9 cellular contexts compared by ENCODE assay signal in genomic region chr2:98465456-98466201, GRCh38. TPM values are rescaled to one million over a fixed set of nuclear protein-coding genes. Genes with fewer than 3 reads are reported as not detected.
DNase-seq lines count a peak whose midpoint lies in the region; ATAC-seq, FAIRE-seq and TF ChIP-seq lines count a peak whose summit lies in the region.
"Had no signal": no experiment of that assay in that cellular context is flagged by ENCODE, and none has a peak within 500 bp of the region (broad histone marks: within the 10 kb centered on the region; RNA-seq: fewer than 3 reads in every experiment).

No MANE protein-coding gene starts in this region.

- DNase-seq in A673 (ENCODE audit: low spot score): peak; percentile 88
- peak; percentile 68 for DNase-seq in RPMI7951 (ENCODE audit: low read depth)
- peak; percentile 50 for DNase-seq in activated gamma-delta T cell (lab: John Stamatoyannopoulos, UW)
- peak; percentile 76 to 80 (median 79) for DNase-seq in immature natural killer cell
- peak; percentile 62 for DNase-seq in stimulated activated CD8-positive, alpha-beta memory T cell treated with anti-CD3 and anti-CD28 coated beads, Interleukin-12 subunit alpha, Interleukin-12 subunit beta, amount 100 ng/mL, for 1 hour (ENCODE audit: low read depth)
- no peak for DNase-seq in GM19239 (ENCODE audit: insufficient read length, low spot score)

- no peak for FAIRE-seq in GM19239 (lab: Jason Lieb, UNC)

- H3K4me3 Mint-ChIP-seq in immature natural killer cell: peak overlapping the region; percentile 84 to 92 (median 87)

- peaks cover 0 to 7% (median 4%) of the 10 kb centered on the region in 3 donors for H3K36me3 Mint-ChIP-seq in immature natural killer cell

- H3K4me1 ChIP-seq in A673 (ENCODE audit: insufficient read depth, low read length, poor library complexity, severe bottlenecking): peaks cover 32% of the 10 kb centered on the region
- H3K4me1 ChIP-seq: breast epithelium had no signal

- BruUV-seq in A673 (replicated peaks; lab: Mats Ljungman, UMichigan): no TSS peak

- ATAC-seq in GM19351 (IDR thresholded peaks at IDR 0.05; ENCODE audit: unreplicated experiment): peak; percentile 24

- H3K36me3 ChIP-seq in A673 (ENCODE audit: insufficient read depth, low read length, poor library complexity, severe bottlenecking) (no peaks in the 10 kb centered on the region), KOPT-K1 (ENCODE audit: insufficient read depth, low read length) (no peaks in the 10 kb centered on the region)
- H3K36me3 ChIP-seq: breast epithelium had no signal

- TF ChIP-seq CTCF in A673 (conservative IDR thresholded peaks at IDR 0.05; ENCODE audit: low read depth, low read length): no peak

- H3K27ac ChIP-seq in A673 (ENCODE audit: low read depth, low read length, poor library complexity, severe bottlenecking): peak overlapping the region; percentile 56
- peak overlapping the region; percentile 97 for H3K27ac ChIP-seq in KOPT-K1 (ENCODE audit: low read depth, low read length, poor library complexity, severe bottlenecking)

- no peaks in the 10 kb centered on the region for H3K9me3 ChIP-seq in A673 (ENCODE audit: low read depth, low read length, poor library complexity, severe bottlenecking)
- H3K9me3 ChIP-seq in KOPT-K1 (ENCODE audit: insufficient read depth, low read length, poor library complexity, severe bottlenecking): no peaks in the 10 kb centered on the region
- H3K9me3 ChIP-seq: breast epithelium had no signal

- no peaks in the 10 kb centered on the region for H3K9me3 Mint-ChIP-seq in immature natural killer cell

- POLR2A ChIA-PET in A673 (lab: Charles Lee; ENCODE audit: low non-redundant PET): no interaction called here

- peaks cover 7 to 25% (median 21%) of the 10 kb centered on the region in 3 donors for H3K27me3 Mint-ChIP-seq in immature natural killer cell (ENCODE audit: low read depth in 3 of 3)

- peak overlapping the region; percentile 93 to 98 (median 96) for H3K27ac Mint-ChIP-seq in immature natural killer cell

- H3K4me3 ChIP-seq in A673 (ENCODE audit: low read depth, low read length, poor library complexity, severe bottlenecking): no peak overlapping the region

- H3K4me1 Mint-ChIP-seq in immature natural killer cell: peaks cover 93 to 96% of the 10 kb centered on the region in 2 donors

- CTCF ChIA-PET in A673 (lab: Charles Lee): interaction anchor here (0.7 kb wide), 1 partner anchor 820 kb away, joined by 5 read pairs; the partner anchor contains the start of gene COX5B

- H3K27me3 ChIP-seq in A673 (replicated peaks; ENCODE audit: insufficient read depth, low read depth, low read length, poor library complexity): no peaks in the 10 kb centered on the region
- H3K27me3 ChIP-seq: breast epithelium had no signal

- intact Hi-C loops in A673 (cut with micrococcal nuclease; ENCODE audit: unreplicated experiment): loop anchor here (2.0 kb wide), 1 partner anchor 21 kb away; the partner anchor contains the start of gene INPP4A

RNA-seq across cellular contexts. Expression of gene INPP4A, which starts 21.0 kb away (rescaled TPM):
- 33.5 and 39.9 TPM in 2 replicates for total RNA-seq in A673 (2021)
- 9.9 and 12.5 TPM in 2 replicates for total RNA-seq in RPMI7951 (2014; rRNA removed; shearing (Covaris generic))
- polyA plus RNA-seq in immature natural killer cell: 100 to 1,000 TPM in 1 of 3 donors, 10 to 100 TPM in 2; 34.1 to 101 (median 35.0) TPM
